Comparison of ENCODE assay signal across 8 cellular contexts in the genomic region with DNA sequence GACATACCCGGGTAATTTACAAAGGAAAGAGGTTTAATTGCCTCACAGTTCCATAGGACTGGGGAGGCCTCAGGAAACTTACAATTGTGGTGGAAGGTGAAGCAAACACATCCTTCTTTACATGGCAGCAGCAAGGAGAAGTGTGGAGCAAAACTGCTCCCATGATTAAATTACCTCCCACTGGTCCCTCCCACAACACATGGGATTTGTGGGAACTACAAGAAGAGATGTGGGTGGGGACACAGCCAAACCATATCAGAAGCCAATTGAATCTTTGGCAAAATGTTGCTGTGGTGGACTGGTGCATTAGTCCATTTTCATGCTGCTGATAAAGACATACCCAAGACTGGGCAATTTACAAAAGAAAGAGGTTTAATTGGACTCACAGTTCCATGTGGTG.
A peak's percentile ranks its signal among the peaks of the same experiment; 100 is the strongest.
DNase-seq lines count a peak whose midpoint lies in the region; ATAC-seq and TF ChIP-seq lines count a peak whose summit lies in the region.
"Not testable (repeated sequence)": the region's sequence is repeated elsewhere in the genome, so short reads cannot be mapped to it uniquely, and the experiment has no call there.

No MANE protein-coding gene starts in this region.

- H3K4me3 ChIP-seq in GM23338; esophagus muscularis mucosa; fibroblast of the aortic adventitia (ENCODE audit: low read depth, low read length); heart right ventricle; right cardiac atrium (ENCODE audit: low read length); suprapubic skin: not testable (repeated sequence)

- H3K4me3 Mint-ChIP-seq in GM23338, nephron: not testable (repeated sequence)

- H3F3A ChIP-seq in GM23338 (replicated peaks; ENCODE audit: low read depth): not testable (repeated sequence)

- not testable (repeated sequence) for H3K27me3 Mint-ChIP-seq in GM23338 (ENCODE audit: insufficient read depth, low read depth, poor library complexity); nephron (ENCODE audit: low read depth)

- H3K4me1 ChIP-seq in GM23338 (ENCODE audit: insufficient read depth); right cardiac atrium (ENCODE audit: control insufficient read depth, insufficient read depth, low read length); suprapubic skin: not testable (repeated sequence)
- peaks cover 0 to 13% (median 2%) of the 10 kb centered on the region in 4 donors for H3K4me1 ChIP-seq in esophagus muscularis mucosa
- peaks cover 0 to 22% (median 0%) of the 10 kb centered on the region in 9 donors for H3K4me1 ChIP-seq in heart right ventricle

- not testable (repeated sequence) for TF ChIP-seq EP300 in esophagus muscularis mucosa (IDR thresholded peaks at IDR 0.05); suprapubic skin (IDR thresholded peaks at IDR 0.05)

- intact Hi-C loops in esophagus muscularis mucosa (cut with DNase I); sciatic nerve (cut with DNase I): not testable (repeated sequence)
- intact Hi-C loops in heart right ventricle (cut with DNase I) (loop anchor here in 8 of 10 donors (2.0 to 10.0 kb wide), 7 partner anchors 61 to 164 kb away; a partner anchor contains a TSS), right cardiac atrium (cut with DNase I) (loop anchor here in 1 of 4 donors (10.0 kb wide), 1 partner anchor 64 kb away; a partner anchor contains a TSS)

- not testable (repeated sequence) for H3K36me3 ChIP-seq in GM23338 (ENCODE audit: insufficient read depth); esophagus muscularis mucosa; heart right ventricle; suprapubic skin

- H3K79me2 ChIP-seq in GM23338 (replicated peaks; ENCODE audit: insufficient read depth): not testable (repeated sequence)

- H4K20me1 ChIP-seq in GM23338 (replicated peaks; ENCODE audit: insufficient read depth): not testable (repeated sequence)

- WGBS in esophagus muscularis mucosa: 71% methylated on average over 1 of the region's 1 CpG
- WGBS in heart right ventricle, 2 donors: 67 to 72% methylated on average over 1 of the region's 1 CpG
- WGBS in right cardiac atrium: 59% methylated on average over 1 of the region's 1 CpG
- WGBS in suprapubic skin: 52% methylated on average over 1 of the region's 1 CpG

- TF ChIP-seq CTCF in GM23338 (conservative IDR thresholded peaks at IDR 0.05; ENCODE audit: low read depth in 2 of 2); esophagus muscularis mucosa (IDR thresholded peaks at IDR 0.05); fibroblast of the aortic adventitia (IDR thresholded peaks at IDR 0.05; ENCODE audit: insufficient read depth, low read length); heart right ventricle (IDR thresholded peaks at IDR 0.05); nephron (IDR thresholded peaks at IDR 0.05; ENCODE audit: unreplicated experiment in 3 of 3); suprapubic skin (IDR thresholded peaks at IDR 0.05): not testable (repeated sequence)

- H3K27ac Mint-ChIP-seq in GM23338: not testable (repeated sequence)
- H3K27ac Mint-ChIP-seq in nephron: peak overlapping the region in 2 of 3 experiments; percentile 59 to 75

- H3K9me3 ChIP-seq in esophagus muscularis mucosa; heart right ventricle; right cardiac atrium (ENCODE audit: control insufficient read depth, low read length); suprapubic skin: not testable (repeated sequence)

- H3K27ac ChIP-seq in GM23338 (ENCODE audit: low read depth); right cardiac atrium (ENCODE audit: low read length): not testable (repeated sequence)
- H3K27ac ChIP-seq in esophagus muscularis mucosa (replicated peaks in 1 of 4) (peak overlapping the region in 3 of 4 donors; percentile 4 to 39 (median 9)), heart right ventricle (peak overlapping the region in 9 of 10 donors; percentile 11 to 67 (median 28)), suprapubic skin (peak overlapping the region; percentile 60)

- not testable (repeated sequence) for TF ChIP-seq POLR2A in esophagus muscularis mucosa (IDR thresholded peaks at IDR 0.05; ENCODE audit: low read depth); suprapubic skin (IDR thresholded peaks at IDR 0.05)

- H2AFZ ChIP-seq in GM23338: peak overlapping the region; percentile 80; the same call in 1 of the 2 replicates

- H3K9me2 ChIP-seq in GM23338 (ENCODE audit: insufficient read depth): not testable (repeated sequence)

- peaks cover 10% of the 10 kb centered on the region for H3K9me3 Mint-ChIP-seq in GM23338
- not testable (repeated sequence) for H3K9me3 Mint-ChIP-seq in nephron

- DNase-seq in GM23338 (ENCODE audit: low spot score); esophagus muscularis mucosa (ENCODE audit: extremely low spot score); heart right ventricle; right cardiac atrium; sciatic nerve (ENCODE audit: low spot score); suprapubic skin (ENCODE audit: low spot score in 2 of 2): not testable (repeated sequence)
- peak; percentile 64 for DNase-seq in fibroblast of the aortic adventitia (ENCODE audit: low read depth)

- not testable (repeated sequence) for H3K27me3 ChIP-seq in GM23338 (ENCODE audit: insufficient read depth); esophagus muscularis mucosa; heart right ventricle; right cardiac atrium (ENCODE audit: control insufficient read depth, insufficient read depth); suprapubic skin

- H3K4me2 ChIP-seq in GM23338: not testable (repeated sequence)

- H3K4me1 Mint-ChIP-seq in GM23338: not testable (repeated sequence)
- H3K4me1 Mint-ChIP-seq in nephron: peaks cover 21% of the 10 kb centered on the region

- H3K36me3 Mint-ChIP-seq in GM23338 (ENCODE audit: low read depth); nephron (ENCODE audit: low read depth): not testable (repeated sequence)

- ATAC-seq in GM23338: not testable (repeated sequence)
- ATAC-seq in heart right ventricle (peak in 2 of 8 donors; percentile 3 to 22), right cardiac atrium (peak; percentile 6 to 8), sciatic nerve (peak; percentile 39)
